In the genomic region with DNA sequence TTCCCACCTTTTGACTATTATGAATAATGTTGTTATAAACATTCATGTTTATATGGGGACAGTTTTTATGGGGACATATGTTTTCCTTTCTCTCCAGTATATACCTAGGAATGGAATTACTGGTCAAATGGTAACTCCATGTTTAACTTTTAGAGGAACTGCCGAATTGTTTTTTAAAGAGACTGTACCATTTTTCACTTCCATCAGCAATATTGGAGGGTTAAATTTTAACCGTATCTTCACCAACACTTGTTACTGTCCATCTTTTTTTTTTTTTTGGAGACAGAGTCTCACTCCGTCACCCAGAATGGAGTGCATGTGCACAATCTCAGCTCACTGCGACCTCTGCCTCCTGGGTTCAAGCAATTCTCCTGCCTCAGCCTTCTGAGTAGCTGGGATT, we compare ENCODE assay signal across 6 cellular contexts.
"Had no signal": no experiment of that assay in that cellular context is flagged by ENCODE, and none has a peak within 500 bp of the region (broad histone marks: within the 10 kb centered on the region; RNA-seq: fewer than 3 reads in every experiment).

No MANE protein-coding gene starts in this region.

- FAIRE-seq: HTR-8/SVneo had no signal

- H3K9ac ChIP-seq: KMS-11 had no signal

- H3K4me1 Mint-ChIP-seq: IgD-negative memory B cell had no signal

- H3K36me3 Mint-ChIP-seq: IgD-negative memory B cell had no signal

- H3K4me3 Mint-ChIP-seq: IgD-negative memory B cell had no signal

- H3K27ac ChIP-seq: HL-60, KMS-11 had no signal

- H3K27me3 Mint-ChIP-seq: IgD-negative memory B cell had no signal

- DNase-seq: KBM-7, KG1 had no signal

- H3K4me2 ChIP-seq: KMS-11 had no signal
